14 cellular contexts compared by ENCODE assay signal in the genomic region with DNA sequence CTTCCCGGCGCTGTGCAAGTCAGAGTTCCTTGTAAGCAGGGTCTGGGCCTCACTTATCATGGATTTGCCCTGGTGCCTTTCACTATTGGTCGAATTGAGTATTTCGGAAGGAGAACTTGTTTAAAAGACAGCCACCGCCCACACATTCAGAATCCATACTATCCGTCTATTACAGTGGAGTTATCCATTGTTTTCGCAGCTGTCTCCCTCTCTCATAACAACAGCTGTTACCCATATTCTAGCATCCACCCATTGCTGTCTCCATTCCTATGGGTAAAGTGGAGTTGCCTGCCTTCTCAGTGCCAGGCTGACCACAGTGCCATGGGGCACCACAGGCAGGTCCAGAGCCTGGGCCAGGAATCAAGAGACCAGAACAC. TPM values are rescaled to one million over a fixed set of nuclear protein-coding genes. Genes with fewer than 3 reads are reported as not detected.
DNase-seq lines count a peak whose midpoint lies in the region; ATAC-seq and TF ChIP-seq lines count a peak whose summit lies in the region.
"Had no signal": no experiment of that assay in that cellular context is flagged by ENCODE, and none has a peak within 500 bp of the region (broad histone marks: within the 10 kb centered on the region; RNA-seq: fewer than 3 reads in every experiment).

No MANE protein-coding gene starts in this region.

- DNase-seq in CD4-positive, alpha-beta memory T cell, result no peak
- DNase-seq in activated naive CD8-positive, alpha-beta T cell treated with anti-CD3 and anti-CD28 coated beads, Interleukin-2, amount 10 ng/mL, durations not matched to agents 7 days and 5 days, result no peak
- DNase-seq in naive thymus-derived CD8-positive, alpha-beta T cell, result no peak
- no peak for DNase-seq in NCI-H2171 (lab: John Stamatoyannopoulos, UW)
- no peak for DNase-seq in GM19240 (ENCODE audit: insufficient read length, low spot score)
- DNase-seq: cerebellar nuclear complex, NCI-H524, substantia nigra had no signal

- POLR2A ChIA-PET in CD4-positive, alpha-beta memory T cell (lab: Charles Lee; ENCODE audit: partially characterized antibody), result interaction anchor here (1.0 to 2.4 kb wide), 7 partner anchors 10 to 640 kb away, joined by 3 to 30 read pairs (median 5); a partner anchor contains a TSS
- POLR2A ChIA-PET in activated naive CD8-positive, alpha-beta T cell treated with anti-CD3 and anti-CD28 coated beads, Interleukin-2, amount 10 ng/mL, durations not matched to agents 7 days and 5 days (lab: Charles Lee), result interaction anchor here (1.5 kb wide), 1 partner anchor 49 kb away, joined by 3 read pairs; no protein-coding TSS in a partner anchor
- POLR2A ChIA-PET in naive thymus-derived CD8-positive, alpha-beta T cell (lab: Charles Lee), result interaction anchor here (1.0 to 1.5 kb wide), 2 partner anchors 27 to 28 kb away, joined by 4 to 6 read pairs; a partner anchor contains a TSS

- H3K4me1 ChIP-seq in CD4-positive, alpha-beta memory T cell (ENCODE audit: insufficient read depth, low read length), result peaks cover 48% of the 10 kb centered on the region
- H3K4me1 ChIP-seq in KMS-11 (ENCODE audit: low read depth, poor library complexity, severe bottlenecking), result peaks cover 26% of the 10 kb centered on the region

- H3K79me2 ChIP-seq in KMS-11 (ENCODE audit: insufficient read depth, low read depth), result no peaks in the 10 kb centered on the region

- H3K9me3 Mint-ChIP-seq in CD4-positive, alpha-beta memory T cell, result no peaks in the 10 kb centered on the region
- H3K9me3 Mint-ChIP-seq in activated naive CD8-positive, alpha-beta T cell treated with anti-CD3 and anti-CD28 coated beads, Interleukin-2, amount 10 ng/mL, durations not matched to agents 7 days and 5 days, result no peaks in the 10 kb centered on the region
- no peaks in the 10 kb centered on the region for H3K9me3 Mint-ChIP-seq in naive thymus-derived CD8-positive, alpha-beta T cell

- no peak overlapping the region for H3K9ac ChIP-seq in KMS-11

- H4K20me1 ChIP-seq in KMS-11 (ENCODE audit: insufficient read depth), result no peaks in the 10 kb centered on the region

- H3K4me3 Mint-ChIP-seq in CD4-positive, alpha-beta memory T cell, result peak overlapping the region in 7 of 8 donors; percentile 66 to 83 (median 75)
- H3K4me3 Mint-ChIP-seq in activated naive CD8-positive, alpha-beta T cell treated with anti-CD3 and anti-CD28 coated beads, Interleukin-2, amount 10 ng/mL, durations not matched to agents 7 days and 5 days, result peak overlapping the region; percentile 28
- peak overlapping the region; percentile 14 to 85 (median 69) for H3K4me3 Mint-ChIP-seq in naive thymus-derived CD8-positive, alpha-beta T cell

- no peaks in the 10 kb centered on the region for H3K9me3 ChIP-seq in CD4-positive, alpha-beta memory T cell (ENCODE audit: control insufficient read depth in 1 of 2, low read length in 2 of 2)
- H3K9me3 ChIP-seq: esophagus muscularis mucosa, MG63 had no signal

- peaks cover 29 to 56% (median 39%) of the 10 kb centered on the region in 4 donors for H3K4me1 Mint-ChIP-seq in CD4-positive, alpha-beta memory T cell
- H3K4me1 Mint-ChIP-seq in activated naive CD8-positive, alpha-beta T cell treated with anti-CD3 and anti-CD28 coated beads, Interleukin-2, amount 10 ng/mL, durations not matched to agents 7 days and 5 days, result peaks cover 22% of the 10 kb centered on the region
- peaks cover 18 to 44% (median 38%) of the 10 kb centered on the region in 4 donors for H3K4me1 Mint-ChIP-seq in naive thymus-derived CD8-positive, alpha-beta T cell

- ATAC-seq in activated naive CD8-positive, alpha-beta T cell treated with anti-CD3 and anti-CD28 coated beads, Interleukin-2, amount 10 ng/mL, durations not matched to agents 7 days and 5 days (ENCODE audit: low read depth), result no peak
- peak in 1 of 2 donors; percentile 28 for ATAC-seq in naive thymus-derived CD8-positive, alpha-beta T cell
- ATAC-seq in HG02973 (IDR thresholded peaks at IDR 0.05; ENCODE audit: unreplicated experiment), result no peak
- ATAC-seq in GM21423 (IDR thresholded peaks at IDR 0.05; ENCODE audit: unreplicated experiment), result no peak

- H2AFZ ChIP-seq in KMS-11 (ENCODE audit: low read depth), result no peak overlapping the region

- no peaks in the 10 kb centered on the region for H3K27me3 ChIP-seq in CD4-positive, alpha-beta memory T cell (ENCODE audit: insufficient read depth, low read length)
- H3K27me3 ChIP-seq in KMS-11 (ENCODE audit: insufficient read depth, low read depth), result no peaks in the 10 kb centered on the region
- H3K27me3 ChIP-seq: esophagus muscularis mucosa, MG63 had no signal

- H3K36me3 ChIP-seq in CD4-positive, alpha-beta memory T cell (ENCODE audit: insufficient read depth, low read length), result no peaks in the 10 kb centered on the region
- no peaks in the 10 kb centered on the region for H3K36me3 ChIP-seq in KMS-11 (ENCODE audit: insufficient read depth)

- peak overlapping the region in 1 of 2 donors; percentile 27 for H3K4me3 ChIP-seq in CD4-positive, alpha-beta memory T cell (ENCODE audit: low read length in 2 of 2)
- H3K4me3 ChIP-seq in KMS-11 (IDR thresholded peaks at IDR 0.05; ENCODE audit: insufficient read depth, low read depth, low read length), result no peak overlapping the region
- H3K4me3 ChIP-seq: esophagus muscularis mucosa, MG63 had no signal

- TF ChIP-seq CTCF in KMS-11 (conservative IDR thresholded peaks at IDR 0.05; ENCODE audit: low read depth, low read length), result no peak

- H3K36me3 Mint-ChIP-seq in CD4-positive, alpha-beta memory T cell, result peaks cover 2 to 9% of the 10 kb centered on the region in 2 donors
- peaks cover 14% of the 10 kb centered on the region for H3K36me3 Mint-ChIP-seq in activated naive CD8-positive, alpha-beta T cell treated with anti-CD3 and anti-CD28 coated beads, Interleukin-2, amount 10 ng/mL, durations not matched to agents 7 days and 5 days
- peaks cover 0 to 4% (median 1%) of the 10 kb centered on the region in 3 donors for H3K36me3 Mint-ChIP-seq in naive thymus-derived CD8-positive, alpha-beta T cell

- CTCF ChIA-PET in CD4-positive, alpha-beta memory T cell (lab: Charles Lee; ENCODE audit: partially characterized antibody), result interaction anchor here (0.6 to 2.0 kb wide), 3 partner anchors 27 to 179 kb away, joined by 4 to 5 read pairs (median 4); no protein-coding TSS in a partner anchor

- H3K27me3 Mint-ChIP-seq in CD4-positive, alpha-beta memory T cell, result no peaks in the 10 kb centered on the region
- H3K27me3 Mint-ChIP-seq in activated naive CD8-positive, alpha-beta T cell treated with anti-CD3 and anti-CD28 coated beads, Interleukin-2, amount 10 ng/mL, durations not matched to agents 7 days and 5 days, result no peaks in the 10 kb centered on the region
- no peaks in the 10 kb centered on the region for H3K27me3 Mint-ChIP-seq in naive thymus-derived CD8-positive, alpha-beta T cell

- intact Hi-C loops in CD4-positive, alpha-beta memory T cell (cut with micrococcal nuclease), result loop anchor here (1.0 kb wide), 1 partner anchor 29 kb away; no protein-coding TSS in a partner anchor

- peak overlapping the region; percentile 70 to 94 (median 88) for H3K27ac Mint-ChIP-seq in CD4-positive, alpha-beta memory T cell
- peak overlapping the region; percentile 74 for H3K27ac Mint-ChIP-seq in activated naive CD8-positive, alpha-beta T cell treated with anti-CD3 and anti-CD28 coated beads, Interleukin-2, amount 10 ng/mL, durations not matched to agents 7 days and 5 days
- H3K27ac Mint-ChIP-seq in naive thymus-derived CD8-positive, alpha-beta T cell, result peak overlapping the region; percentile 84 to 94 (median 88)

- H3K27ac ChIP-seq in CD4-positive, alpha-beta memory T cell (ENCODE audit: low read depth, low read length), result peak overlapping the region; percentile 38
- no peak overlapping the region; the same call in 1 of the 2 replicates for H3K27ac ChIP-seq in KMS-11
- H3K27ac ChIP-seq: esophagus muscularis mucosa, HL-60 had no signal

- H3K4me2 ChIP-seq in KMS-11, result peak overlapping the region; percentile 10; the same call in 1 of the 2 replicates

RNA-seq across cellular contexts. Expression of a gene that starts 20.2 kb away (rescaled TPM):
- under 1 TPM in 1 of 2 experiments, not detected in 1; 0.47 TPM for total RNA-seq in CD4-positive, alpha-beta memory T cell
- polyA plus RNA-seq in CD4-positive, alpha-beta memory T cell, result 1 to 10 TPM in 1 of 2 donors, not detected in 1; 1.7 TPM
- total RNA-seq in activated naive CD8-positive, alpha-beta T cell treated with anti-CD3 and anti-CD28 coated beads, Interleukin-2, amount 10 ng/mL, durations not matched to agents 7 days and 5 days, result not detected
- total RNA-seq in naive thymus-derived CD8-positive, alpha-beta T cell, result under 1 TPM; 0.22 to 0.86 TPM
- polyA plus RNA-seq in naive thymus-derived CD8-positive, alpha-beta T cell, result under 1 TPM in 2 of 3 donors, not detected in 1; 0.34 to 0.67 TPM

RNA-seq across cellular contexts. Expression of a gene that starts 28.2 kb away (rescaled TPM):
- total RNA-seq in CD4-positive, alpha-beta memory T cell, result 100 to 1,000 TPM; 110 to 115 TPM
- polyA plus RNA-seq in CD4-positive, alpha-beta memory T cell, result 100 to 1,000 TPM; 164 to 243 TPM
- total RNA-seq in activated naive CD8-positive, alpha-beta T cell treated with anti-CD3 and anti-CD28 coated beads, Interleukin-2, amount 10 ng/mL, durations not matched to agents 7 days and 5 days, result 10 to 100 TPM; 77.7 to 78.3 TPM
- total RNA-seq in naive thymus-derived CD8-positive, alpha-beta T cell, result 100 to 1,000 TPM; 112 to 116 TPM
- polyA plus RNA-seq in naive thymus-derived CD8-positive, alpha-beta T cell, result 100 to 1,000 TPM; 134 to 157 (median 153) TPM
